8 cellular contexts compared by ENCODE assay signal in the genomic region with DNA sequence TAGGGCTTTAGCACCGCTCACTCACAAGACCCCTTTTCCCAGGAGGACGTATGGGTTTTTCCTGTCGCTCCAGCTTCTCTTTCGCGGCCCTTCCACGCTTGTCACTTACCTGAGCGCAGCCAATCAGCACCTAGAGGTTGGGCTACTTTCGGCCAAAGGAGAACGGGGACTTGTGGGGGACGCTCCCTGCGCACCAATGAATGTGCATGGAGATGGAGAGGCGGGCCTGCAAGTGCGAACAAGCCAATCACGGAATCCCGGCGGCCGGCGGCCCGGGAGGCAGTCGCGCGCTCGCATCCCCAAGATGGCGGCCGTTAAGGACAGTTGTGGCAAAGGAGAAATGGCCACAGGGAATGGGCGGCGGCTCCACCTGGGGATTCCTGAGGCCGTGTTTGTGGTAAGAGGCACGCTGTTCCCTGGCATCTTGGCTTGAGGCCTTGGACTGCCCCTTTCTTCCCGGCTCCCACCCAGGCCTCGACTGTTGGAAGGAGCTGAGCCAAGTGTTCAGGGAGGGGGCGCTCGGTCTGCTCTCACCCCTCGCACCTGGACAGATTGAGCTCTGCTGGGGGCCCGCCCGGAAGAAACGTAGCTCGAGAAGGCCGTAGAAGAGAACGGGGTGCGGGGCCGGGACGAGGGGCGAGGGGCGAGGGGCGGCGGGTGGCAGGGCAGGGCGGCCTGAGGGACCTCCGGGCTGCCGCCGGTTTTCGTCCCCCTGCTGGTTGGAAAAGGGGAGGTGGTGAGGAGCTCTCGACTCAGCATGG. TPM values are rescaled to one million over a fixed set of nuclear protein-coding genes. Genes with fewer than 3 reads are reported as not detected.
DNase-seq lines count a peak whose midpoint lies in the region; ATAC-seq and TF ChIP-seq lines count a peak whose summit lies in the region.

A gene with protein sequence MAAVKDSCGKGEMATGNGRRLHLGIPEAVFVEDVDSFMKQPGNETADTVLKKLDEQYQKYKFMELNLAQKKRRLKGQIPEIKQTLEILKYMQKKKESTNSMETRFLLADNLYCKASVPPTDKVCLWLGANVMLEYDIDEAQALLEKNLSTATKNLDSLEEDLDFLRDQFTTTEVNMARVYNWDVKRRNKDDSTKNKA (plus strand): TSS at position 282 of the 761 bp plus-strand sequence. CDS start 23 bp downstream, at position 305.

- POLR2A ChIA-PET in IMR-90 (lab: Charles Lee; ENCODE audit: unreplicated experiment): no interaction called here
- POLR2A ChIA-PET in OCI-LY7 (lab: Charles Lee): interaction anchor here (0.8 to 1.6 kb wide), 5 partner anchors 10 to 113 kb away, joined by 3 to 6 read pairs (median 3); no protein-coding TSS in a partner anchor

- BruUV-seq in IMR-90 (replicated peaks; lab: Mats Ljungman, UMichigan) (no TSS peak), OCI-LY7 (replicated peaks; lab: Mats Ljungman, UMichigan) (no TSS peak)

- peak within 1 kb of the TSS; percentile 82 for H3K9ac ChIP-seq in IMR-90 (ENCODE audit: low read depth, low read length)

- H2BK15ac ChIP-seq in IMR-90 (ENCODE audit: low read depth, low read length): no peak within 1 kb of the TSS; the same call in 2 of the 3 replicates

- 0 out of 2 replicates have a peak within 1 kb of the TSS, but pooled peaks have one; percentile 13 for H2AK5ac ChIP-seq in IMR-90 (ENCODE audit: low read depth, low read length)

- CTCF ChIA-PET in IMR-90 (lab: Yijun Ruan, JAX): interaction anchor here (1.1 to 1.4 kb wide), 2 partner anchors 10 to 23 kb away, joined by 3 to 5 read pairs; no protein-coding TSS in a partner anchor
- CTCF ChIA-PET in OCI-LY7 (lab: Charles Lee; ENCODE audit: unreplicated experiment): interaction anchor here (0.6 to 1.0 kb wide), 3 partner anchors 23 to 87 kb away, joined by 3 to 6 read pairs (median 4); a partner anchor contains a TSS

- WGBS in IMR-90 (ENCODE audit: extremely low coverage in 2 of 2, insufficient read length in 1 of 2), 2 experiments: 13% methylated on average over 9 of the region's 53 CpGs; no CpG with 5 or more reads in 1 of the 2 experiments

- H2BK5ac ChIP-seq in IMR-90 (ENCODE audit: low read depth, low read length, poor library complexity, severe bottlenecking): peak within 1 kb of the TSS; percentile 74

- in situ Hi-C loops in IMR-90 (cut with MboI; ENCODE audit: low sequenced_read_pairs): no loop called here

- H3K27ac ChIP-seq in IMR-90 (ENCODE audit: insufficient read depth, low read length) (peak within 1 kb of the TSS; percentile 90), OCI-LY7 (ENCODE audit: low read depth, low read length, poor library complexity, severe bottlenecking) (peak within 1 kb of the TSS; percentile 56)

- H4K5ac ChIP-seq in IMR-90 (ENCODE audit: low read depth, low read length): peak within 1 kb of the TSS; percentile 96

- TF ChIP-seq CTCF in IMR-90 (conservative IDR thresholded peaks at IDR 0.05; ENCODE audit: low read depth, low read length) (peak; percentile 41), OCI-LY7 (conservative IDR thresholded peaks at IDR 0.05; ENCODE audit: low read length) (peak; percentile 62)

- H3K18ac ChIP-seq in IMR-90 (ENCODE audit: low read depth, low read length): peak within 1 kb of the TSS; percentile 66; the same call in 1 of the 2 replicates

- H2BK20ac ChIP-seq in IMR-90 (ENCODE audit: low read depth, low read length): no peak within 1 kb of the TSS

- ATAC-seq in GM21528 (IDR thresholded peaks at IDR 0.05; ENCODE audit: low FRiP score, unreplicated experiment): peak; percentile 96
- peak; percentile 97 for ATAC-seq in IMR-90 (ENCODE audit: low read depth)

- H4K91ac ChIP-seq in IMR-90 (ENCODE audit: insufficient read depth, low read depth, low read length): peak within 1 kb of the TSS; percentile 84

- intact Hi-C loops in IMR-90 (cut with micrococcal nuclease) (loop anchor here (2.0 to 10.0 kb wide), 2 partner anchors 122 to 604 kb away; no protein-coding TSS in a partner anchor), OCI-LY7 (cut with micrococcal nuclease; ENCODE audit: unreplicated experiment) (loop anchor here (1.0 to 5.0 kb wide), 2 partner anchors 48 to 189 kb away; a partner anchor contains a TSS)

- H3K9me1 ChIP-seq in IMR-90 (ENCODE audit: insufficient read depth, low read length): no peaks in the 10 kb centered on the region

- H2AK9ac ChIP-seq in IMR-90 (replicated peaks; ENCODE audit: low read depth, low read length, poor library complexity): peak within 1 kb of the TSS; percentile 71

- peak within 1 kb of the TSS; percentile 80 for H3K23ac ChIP-seq in IMR-90 (ENCODE audit: low read depth, low read length)

- peaks cover 4% of the 10 kb centered on the region for H4K20me1 ChIP-seq in IMR-90 (ENCODE audit: insufficient read depth, low read length)
- no peaks in the 10 kb centered on the region for H4K20me1 ChIP-seq in OCI-LY7 (ENCODE audit: insufficient read depth, low read length)

- peak within 1 kb of the TSS; percentile 83 for H3K4me2 ChIP-seq in IMR-90 (ENCODE audit: low read depth, low read length)
- peak within 1 kb of the TSS; percentile 90 for H3K4me2 ChIP-seq in OCI-LY7 (ENCODE audit: low read length)

- peak within 1 kb of the TSS; percentile 68; the same call in 1 of the 2 replicates for H3K14ac ChIP-seq in IMR-90 (replicated peaks; ENCODE audit: low read depth, low read length)

- H3K36me3 ChIP-seq in IMR-90 (ENCODE audit: control insufficient read depth, insufficient read depth, low read length) (peaks cover 3% of the 10 kb centered on the region; the same call in 1 of the 2 replicates), OCI-LY7 (ENCODE audit: insufficient read depth, low read length) (peaks cover 21% of the 10 kb centered on the region)

- H3K56ac ChIP-seq in IMR-90 (ENCODE audit: extremely low read depth, insufficient read depth, low read length): peak within 1 kb of the TSS; percentile 71; the same call in 1 of the 2 replicates

- H3K79me1 ChIP-seq in IMR-90 (ENCODE audit: low read depth in 1 of 2, low read length in 2 of 2): no peaks in the 10 kb centered on the region; a peak in 2 of 4 replicates

- dilution Hi-C loops in IMR-90 (cut with HindIII; ENCODE audit: low sequenced_read_pairs, unreplicated experiment): no loop called here

- peak within 1 kb of the TSS; percentile 77 for H3K4ac ChIP-seq in IMR-90 (ENCODE audit: low read depth, low read length)

- no peak for TF ChIP-seq RAD21 in IMR-90 (IDR thresholded peaks at IDR 0.05; ENCODE audit: low read length)

- no peaks in the 10 kb centered on the region for H3K9me2 ChIP-seq in OCI-LY7 (ENCODE audit: insufficient read depth, low read length)

- peak; percentile 64; the same call in 1 of the 2 replicates for TF ChIP-seq POLR2A in IMR-90 (IDR thresholded peaks at IDR 0.05; ENCODE audit: low read depth, low read length)

- H4K8ac ChIP-seq in IMR-90 (ENCODE audit: low read depth in 2 of 2, low read length in 2 of 2): peak within 1 kb of the TSS; percentile 90 to 95

- H3K4me3 ChIP-seq in IMR-90 (ENCODE audit: insufficient read depth, low read depth, low read length): peak within 1 kb of the TSS; percentile 92
- H3K4me3 ChIP-seq in OCI-LY7 (ENCODE audit: low read depth, low read length, poor library complexity, severe bottlenecking): peak within 1 kb of the TSS; percentile 77

- H3K4me1 ChIP-seq in IMR-90 (ENCODE audit: control insufficient read depth, insufficient read depth, low read length) (no peaks in the 10 kb centered on the region), OCI-LY7 (ENCODE audit: insufficient read depth, low read length, poor library complexity, severe bottlenecking) (peaks cover 22% of the 10 kb centered on the region)

- H2AFZ ChIP-seq in IMR-90 (replicated peaks; ENCODE audit: low read length, poor library complexity): peak within 1 kb of the TSS; percentile 95
- H2AFZ ChIP-seq in OCI-LY7 (ENCODE audit: low read length): peak within 1 kb of the TSS; percentile 95

- H3K79me2 ChIP-seq in OCI-LY7 (ENCODE audit: insufficient read depth, low read depth, low read length): peaks cover 39% of the 10 kb centered on the region

- H3K9me3 ChIP-seq in IMR-90 (ENCODE audit: control insufficient read depth, insufficient read depth, low read length) (no peaks in the 10 kb centered on the region), OCI-LY7 (ENCODE audit: low read length) (no peaks in the 10 kb centered on the region)

- peak within 1 kb of the TSS; percentile 42; the same call in 1 of the 2 replicates for H2BK120ac ChIP-seq in IMR-90 (ENCODE audit: low read depth, low read length)

- no peaks in the 10 kb centered on the region for H3K27me3 ChIP-seq in IMR-90 (ENCODE audit: control insufficient read depth, insufficient read depth, low read length)

- peak; percentile 80 for DNase-seq in DMS114 treated with DMSO at 0.1 percent for 48 hours (lab: John Stamatoyannopoulos, UW; ENCODE audit: unreplicated experiment)
- peak; percentile 96 for DNase-seq in IMR-90
- DNase-seq in OCI-LY7 (ENCODE audit: low spot score): peak; percentile 92
- peak; percentile 77 for DNase-seq in activated T-cell treated with anti-CD3 and anti-CD28 coated beads for 24 hours (ENCODE audit: low read depth)
- DNase-seq in epidermal melanocyte (ENCODE audit: insufficient read length, low spot score): peak; percentile 74
- DNase-seq in middle frontal gyrus (ENCODE audit: extremely low spot score, low spot score): peak; percentile 85
- DNase-seq in stimulated activated CD8-positive, alpha-beta memory T cell treated with anti-CD3 and anti-CD28 coated beads, Interleukin-2, amount 100 ng/mL, for 48 hours (ENCODE audit: low read depth in 2 of 2): peak; percentile 66 to 77

TF ChIP-seq in IMR-90, 13 proteins besides CTCF, POLR2A, EP300 and RAD21:
- TF ChIP-seq FOS (IDR thresholded peaks at IDR 0.05; ENCODE audit: low read depth, low read length) (peak; percentile 48; the same call in 1 of the 2 replicates), MAZ (IDR thresholded peaks at IDR 0.05; ENCODE audit: borderline replicate concordance, low read depth, low read length) (no peak)

RNA-seq across cellular contexts. Expression of the gene that starts here (rescaled TPM):
- total RNA-seq in IMR-90 (2012; rRNA removed) (42.3 and 75.3 TPM in 2 replicates), OCI-LY7 (2022) (58.5 and 63.4 TPM in 2 replicates)
- 24.7 and 30.8 TPM in 2 replicates for polyA plus RNA-seq in IMR-90 (2012; rRNA removed)
- polyA plus RNA-seq in IMR-90 (2012; cell fraction: cytosol; rRNA removed): 1.8 and 4.9 TPM in 2 replicates
- 0.69 and 6.0 TPM in 2 replicates for polyA plus RNA-seq in IMR-90 (2012; cell fraction: nucleus; rRNA removed; ENCODE audit: low replicate concordance)
- 42.9 and 45.5 TPM in 2 replicates for total RNA-seq in OCI-LY7 (2014; rRNA removed; shearing (Covaris generic))

Comparison
In these comparisons a context has a peak if more than half of its experiments do, and no peak if none do; other contexts are left out.
1. Peak in every context shown above with its lines: DNase-seq, ATAC-seq, H3K4me3 ChIP-seq and H3K27ac ChIP-seq.